Comparison of ENCODE assay signal across 24 cellular contexts in the genomic region with DNA sequence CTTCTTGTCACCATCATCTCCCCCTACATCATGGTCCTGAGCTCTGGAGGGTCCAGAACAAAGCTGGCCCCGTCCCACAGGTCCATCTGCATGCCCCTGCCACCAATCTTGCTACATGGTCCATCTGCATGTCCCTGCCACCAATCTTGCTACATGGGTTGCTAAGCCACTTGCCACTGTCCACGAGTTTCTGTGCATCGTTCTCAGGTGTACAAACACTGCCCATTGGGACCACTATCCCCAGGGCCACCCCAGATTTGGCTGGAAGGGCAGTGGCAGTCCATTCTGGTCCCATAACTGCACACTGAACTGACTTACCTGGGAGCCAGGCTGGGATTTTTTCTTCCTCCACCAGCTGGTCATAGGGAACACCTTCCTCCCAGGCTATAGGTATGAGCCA. TPM values are rescaled to one million over a fixed set of nuclear protein-coding genes. Genes with fewer than 3 reads are reported as not detected.
DNase-seq lines count a peak whose midpoint lies in the region; ATAC-seq, FAIRE-seq and TF ChIP-seq lines count a peak whose summit lies in the region.
"Had no signal": no experiment of that assay in that cellular context is flagged by ENCODE, and none has a peak within 500 bp of the region (broad histone marks: within the 10 kb centered on the region; RNA-seq: fewer than 3 reads in every experiment).

No MANE protein-coding gene starts in this region.

- H3K9me1 ChIP-seq in K562 (ENCODE audit: control insufficient read depth, insufficient read depth, low read length): no peaks in the 10 kb centered on the region

- H2BK120ac ChIP-seq in neuronal stem cell (ENCODE audit: low read depth, low read length): no peak overlapping the region

- in situ Hi-C loops in K562 (cut with MboI): no loop called here

- no peak overlapping the region for H2BK12ac ChIP-seq in neuronal stem cell (ENCODE audit: low read length)

- H2AFZ ChIP-seq in K562 (ENCODE audit: low read depth, low read length) (no peak overlapping the region), neuronal stem cell (ENCODE audit: low read length) (no peak overlapping the region)

- BruUV-seq in K562 (replicated peaks; lab: Mats Ljungman, UMichigan): no TSS peak

- no peak overlapping the region for H3K4me2 ChIP-seq in K562 (ENCODE audit: insufficient read depth, low read length)
- no peak overlapping the region for H3K4me2 ChIP-seq in neuronal stem cell (ENCODE audit: insufficient read depth, low read length, poor library complexity, severe bottlenecking)
- H3K4me2 ChIP-seq: A549; BLaER1 treated with 17β-estradiol and CSF1 and Interleukin-3, amounts not matched to agents 10 nM and 100 nM had no signal

- H3K36me3 ChIP-seq in K562 (ENCODE audit: control insufficient read depth, insufficient read depth, low read length) (no peaks in the 10 kb centered on the region), neuronal stem cell (replicated peaks in 1 of 2; ENCODE audit: control insufficient read depth in 2 of 2, insufficient read depth in 2 of 2, low read length in 2 of 2) (no peaks in the 10 kb centered on the region)
- H3K36me3 ChIP-seq: BLaER1 treated with 17β-estradiol and CSF1 and Interleukin-3, amounts not matched to agents 10 nM and 100 nM had no signal

- H4K20me1 ChIP-seq in K562 (replicated peaks; ENCODE audit: control insufficient read depth, insufficient read depth, low read length): peaks cover 51% of the 10 kb centered on the region

- H3K27me3 Mint-ChIP-seq in progenitor cell of endocrine pancreas: peaks cover 26% of the 10 kb centered on the region

- TF ChIP-seq CTCF in K562 (IDR thresholded peaks at IDR 0.05 in 2 of 3, conservative IDR thresholded peaks at IDR 0.05 in 1 of 3; ENCODE audit: insufficient read depth in 2 of 3, low read depth in 1 of 3, low read length in 3 of 3) (no peak), progenitor cell of endocrine pancreas (IDR thresholded peaks at IDR 0.05; ENCODE audit: unreplicated experiment) (no peak), RWPE1 (conservative IDR thresholded peaks at IDR 0.05; ENCODE audit: low read depth) (no peak)

- no peak for FAIRE-seq in K562 (lab: Jason Lieb, UNC)
- FAIRE-seq: A549, D721Med, GM12878, GM12892, GM18507 had no signal

- no peak for ATAC-seq in K562
- ATAC-seq: A549; CD8-positive, alpha-beta T cell; GM12878 had no signal

- H3K4me1 Mint-ChIP-seq in progenitor cell of endocrine pancreas (ENCODE audit: low read depth): no peaks in the 10 kb centered on the region
- H3K4me1 Mint-ChIP-seq: B cell had no signal

- no peak overlapping the region for H4K91ac ChIP-seq in neuronal stem cell (ENCODE audit: low read depth, low read length, poor library complexity)

- no peak overlapping the region for H3K27ac ChIP-seq in K562 (ENCODE audit: extremely low read depth, low read depth, low read length)
- no peak overlapping the region for H3K27ac ChIP-seq in neuronal stem cell (replicated peaks; ENCODE audit: low read length)
- no peak overlapping the region for H3K27ac ChIP-seq in RWPE1
- H3K27ac ChIP-seq: 22Rv1; A549; BLaER1 treated with 17β-estradiol and CSF1 and Interleukin-3, amounts not matched to agents 10 nM and 100 nM; C4-2B had no signal

- H3K4ac ChIP-seq in neuronal stem cell (ENCODE audit: low read length): no peak overlapping the region

- no peak overlapping the region for H2BK15ac ChIP-seq in neuronal stem cell (ENCODE audit: low read length)

- peak overlapping the region; percentile 52 for H3K27ac Mint-ChIP-seq in progenitor cell of endocrine pancreas
- H3K27ac Mint-ChIP-seq: B cell; CD4-positive, alpha-beta T cell; CD8-positive, alpha-beta T cell had no signal

- H3K4me3 Mint-ChIP-seq in progenitor cell of endocrine pancreas (ENCODE audit: low read depth): no peak overlapping the region
- H3K4me3 Mint-ChIP-seq: B cell; CD4-positive, alpha-beta T cell; CD8-positive, alpha-beta T cell had no signal

- no peak overlapping the region for H2BK5ac ChIP-seq in neuronal stem cell (ENCODE audit: low read length)

- POLR2A ChIA-PET in K562 (lab: Yijun Ruan, JAX) (interaction anchor here (0.6 to 13.1 kb wide), 16 partner anchors 6 to 299 kb away, joined by 3 to 131 read pairs (median 5); no protein-coding TSS in a partner anchor), RWPE1 (lab: Yijun Ruan, JAX; ENCODE audit: low non-redundant PET) (no interaction called here)

- peak overlapping the region; percentile 14 for H3K23ac ChIP-seq in neuronal stem cell (ENCODE audit: low read depth, low read length, poor library complexity)

- no peaks in the 10 kb centered on the region for H3K79me1 ChIP-seq in neuronal stem cell (ENCODE audit: low read depth, low read length)

- DNase-seq in K562 (ENCODE audit: extremely low read depth in 1 of 4, low spot score in 3 of 4) (no peak), ecto neural progenitor cell (ENCODE audit: low spot score) (peak; percentile 34), neuronal stem cell (ENCODE audit: low spot score) (no peak), progenitor cell of endocrine pancreas (ENCODE audit: low spot score, unreplicated experiment) (no peak), NCI-H524 (lab: John Stamatoyannopoulos, UW) (no peak), RWPE1 (ENCODE audit: low spot score) (no peak)
- no peak for DNase-seq in stimulated activated CD4-positive, alpha-beta T cell treated with anti-CD3 and anti-CD28 coated beads, Interleukin-4, amount 100 ng/mL, for 24 hours
- DNase-seq: AML-193; Caco-2; Calu3; CD4-positive, alpha-beta T cell; CD8-positive, alpha-beta T cell; DND-41; EL; GDM1 had no signal

- WGBS in K562 (ENCODE audit: insufficient coverage, low coverage, missing lambda C conversion rate): 0% methylated on average over 3 of the region's 3 CpGs
- no CpG with 5 or more reads among the region's 3 CpGs for WGBS in neuronal stem cell (ENCODE audit: extremely low coverage in 2 of 2, insufficient read length in 2 of 2, insufficient replicate concordance in 1 of 2), 2 donors

- no peak overlapping the region for H3K14ac ChIP-seq in neuronal stem cell (ENCODE audit: low read length)

- H3K27me3 ChIP-seq in K562 (ENCODE audit: control insufficient read depth in 2 of 2, insufficient read depth in 2 of 2, low read length in 2 of 2) (peaks cover 74 to 87% of the 10 kb centered on the region in 2 experiments), neuronal stem cell (ENCODE audit: control insufficient read depth in 3 of 3, insufficient read depth in 3 of 3, low read depth in 1 of 3, low read length in 3 of 3) (peaks cover 0 to 19% (median 7%) of the 10 kb centered on the region in 3 experiments)
- H3K27me3 ChIP-seq: BLaER1 treated with 17β-estradiol and CSF1 and Interleukin-3, amounts not matched to agents 10 nM and 100 nM had no signal

- TF ChIP-seq EP300 in K562 (IDR thresholded peaks at IDR 0.05; ENCODE audit: low read length): no peak

- H3K9me3 Mint-ChIP-seq in progenitor cell of endocrine pancreas (ENCODE audit: low read depth): no peaks in the 10 kb centered on the region
- H3K9me3 Mint-ChIP-seq: CD4-positive, alpha-beta T cell; CD8-positive, alpha-beta T cell had no signal

- no peak overlapping the region for H3K4me3 ChIP-seq in K562
- peak overlapping the region in 1 of 2 donors; percentile 57 for H3K4me3 ChIP-seq in neuronal stem cell (ENCODE audit: low read length in 2 of 2)
- H3K4me3 ChIP-seq: A549; BLaER1 treated with 17β-estradiol and CSF1 and Interleukin-3, amounts not matched to agents 10 nM and 100 nM; GM12878 had no signal

- TF ChIP-seq RAD21 in K562 (CRISPR knock-in tag; conservative IDR thresholded peaks at IDR 0.05 in 1 of 2, IDR thresholded peaks at IDR 0.05 in 1 of 2): no peak

- peaks cover 0 to 12% of the 10 kb centered on the region in 2 experiments; a peak in 3 of 5 replicates for H3K4me1 ChIP-seq in K562 (replicated peaks in 1 of 2; ENCODE audit: control insufficient read depth in 2 of 2, insufficient read depth in 2 of 2, low read length in 2 of 2)
- H3K4me1 ChIP-seq in neuronal stem cell (ENCODE audit: control insufficient read depth in 2 of 2, insufficient read depth in 1 of 2, low read depth in 1 of 2, low read length in 2 of 2): peaks cover 2 to 4% of the 10 kb centered on the region in 2 donors
- H3K4me1 ChIP-seq: Caco-2 had no signal

- H3K9ac ChIP-seq in K562 (ENCODE audit: insufficient read depth in 1 of 2, low read depth in 2 of 2, low read length in 2 of 2) (peak overlapping the region in 1 of 2 experiments; percentile 8; a peak in 1 of 4 replicates), neuronal stem cell (ENCODE audit: low read depth, low read length, poor library complexity) (no peak overlapping the region)
- H3K9ac ChIP-seq: BLaER1 treated with 17β-estradiol and CSF1 and Interleukin-3, amounts not matched to agents 10 nM and 100 nM had no signal

- no peaks in the 10 kb centered on the region for H3K79me2 ChIP-seq in K562 (ENCODE audit: control insufficient read depth, insufficient read depth, low read length)

- intact Hi-C loops in K562 (cut with micrococcal nuclease): no loop called here

- no peak for TF ChIP-seq POLR2A in K562 (conservative IDR thresholded peaks at IDR 0.05)

- no peak overlapping the region for H4K8ac ChIP-seq in neuronal stem cell (ENCODE audit: low read depth, low read length)

- CTCF ChIA-PET in K562 (lab: Yijun Ruan, JAX; ENCODE audit: low intra/inter-chr PET ratio) (interaction anchor here (0.7 to 1.0 kb wide), 3 partner anchors 45 to 230 kb away, joined by 3 read pairs; no protein-coding TSS in a partner anchor), RWPE1 (lab: Yijun Ruan, JAX) (interaction anchor here (0.8 to 1.4 kb wide), 3 partner anchors 7 to 134 kb away, joined by 3 to 7 read pairs (median 3); no protein-coding TSS in a partner anchor)

- H3K36me3 Mint-ChIP-seq in progenitor cell of endocrine pancreas (ENCODE audit: insufficient read depth): no peaks in the 10 kb centered on the region
- H3K36me3 Mint-ChIP-seq: CD8-positive, alpha-beta T cell had no signal

- H2AK5ac ChIP-seq in neuronal stem cell (ENCODE audit: low read depth, low read length): no peak overlapping the region

- H3K18ac ChIP-seq in neuronal stem cell (ENCODE audit: low read length): no peak overlapping the region

- H3K9me3 ChIP-seq in K562 (replicated peaks; ENCODE audit: control insufficient read depth, insufficient read depth, low read depth, low read length) (no peaks in the 10 kb centered on the region; the same call in 1 of the 2 replicates), neuronal stem cell (replicated peaks in 1 of 2; ENCODE audit: control insufficient read depth in 2 of 2, insufficient read depth in 1 of 2, low read depth in 1 of 2, low read length in 2 of 2) (peaks cover 2 to 4% of the 10 kb centered on the region in 2 donors)
- H3K9me3 ChIP-seq: A549; BLaER1 treated with 17β-estradiol and CSF1 and Interleukin-3, amounts not matched to agents 10 nM and 100 nM; Caco-2 had no signal

RNA-seq across cellular contexts. Expression of a gene that starts 8.0 kb away (rescaled TPM):
- 0.69 TPM in 1 of 2 replicates, not detected in the other for total RNA-seq in K562 (2011; cell fraction: chromatin; rRNA removed; ENCODE audit: low replicate concordance)
- total RNA-seq in K562 (2011; cell fraction: nucleolus; rRNA removed): 0.26 and 0.33 TPM in 2 replicates
- 0.22 TPM in 1 of 2 replicates, not detected in the other for total RNA-seq in K562 (2011; cell fraction: nucleoplasm; rRNA removed)
- total RNA-seq in K562 (2014; rRNA removed) (not detected in 2 replicates), K562 (2014; rRNA removed; fragmentation: Illumina TruSeq; extraction: Trizol) (not detected in 2 replicates), K562 (2015; rRNA removed; fragmentation: Illumina TruSeq; extraction: Trizol) (not detected in 2 replicates), K562 (2021) (0.09 TPM in 1 of 2 replicates, not detected in the other), progenitor cell of endocrine pancreas (0.12 and 0.27 TPM in 2 replicates)
- polyA plus RNA-seq in K562 (2011; rRNA removed) (0.05 and 0.10 TPM in 2 replicates), K562 (2014; fragmentation: Illumina TruSeq; extraction: Trizol) (not detected in 2 replicates), K562 (2014; fragmentation: Nextera tagmentation; extraction: Ambion mirVana) (not detected), K562 (2014; rRNA removed) (not detected in 2 replicates)
- 0.03 and 0.66 TPM in 2 replicates for polyA plus RNA-seq in K562 (2011; cell fraction: cytosol; rRNA removed)
- polyA plus RNA-seq in K562 (2011; cell fraction: nucleus; rRNA removed): 0.04 and 0.20 TPM in 2 replicates
- polyA plus RNA-seq in K562 (2012): 0.03 and 0.07 TPM in 2 replicates
- not detected in 2 replicates for polyA minus RNA-seq in K562 (2011; rRNA and poly(A)+ RNA removed)
- polyA minus RNA-seq in K562 (2011; cell fraction: cytosol; rRNA and poly(A)+ RNA removed): not detected in 2 replicates
- polyA minus RNA-seq in K562 (2011; cell fraction: nucleus; rRNA and poly(A)+ RNA removed): 0.27 TPM in 1 of 2 replicates, not detected in the other
- polyA plus RNA-seq in neuronal stem cell (2013, experiment 1 of 2): 0.03 TPM
- 0.07 TPM for polyA plus RNA-seq in neuronal stem cell (2013, experiment 2 of 2)
- total RNA-seq: Calu3 had no signal
- polyA plus RNA-seq: GM12878 had no signal
